ENCODE assay signal across 10 cellular contexts in the genomic region with DNA sequence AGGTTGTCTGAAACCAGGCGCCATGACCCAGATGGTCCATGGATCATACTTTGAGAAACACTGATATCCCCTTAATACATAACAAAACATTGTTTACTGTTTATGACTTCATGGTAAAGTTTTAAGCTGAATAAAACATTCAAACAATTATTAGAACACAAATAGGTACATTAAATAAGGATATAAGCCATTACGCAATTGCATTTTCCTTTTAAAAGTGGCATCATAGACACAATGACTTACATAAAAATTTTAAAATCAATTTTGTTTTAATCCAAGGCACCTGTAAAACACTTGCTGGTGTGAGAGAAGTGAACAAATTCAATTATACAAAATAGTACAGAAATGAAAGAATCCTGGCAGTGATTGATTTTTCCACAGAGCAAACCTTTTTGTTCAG. TPM values are rescaled to one million over a fixed set of nuclear protein-coding genes. Genes with fewer than 3 reads are reported as not detected.
"Had no signal": no experiment of that assay in that cellular context is flagged by ENCODE, and none has a peak within 500 bp of the region (broad histone marks: within the 10 kb centered on the region; RNA-seq: fewer than 3 reads in every experiment).

No MANE protein-coding gene starts in this region.

- H3K4me1 Mint-ChIP-seq: IgD-negative memory B cell had no signal

- H3K4me2 ChIP-seq: GM23338 had no signal

- H3K9me3 ChIP-seq: HAP-1 had no signal

- ATAC-seq: GM23338, HCT116 had no signal

- H3K4me3 Mint-ChIP-seq: GM23338, HFFc6, IgD-negative memory B cell had no signal

- H3K27ac Mint-ChIP-seq: GM23338, HFFc6 had no signal

- DNase-seq: H7, HFFc6, KG1 had no signal

- H2AFZ ChIP-seq: GM23338 had no signal

- H3K9me3 Mint-ChIP-seq: GM23338, HFFc6, IgD-negative memory B cell had no signal

- H3K27me3 Mint-ChIP-seq: IgD-negative memory B cell had no signal

- H3K4me3 ChIP-seq: GM23338, HAP-1 had no signal

- H3K27ac ChIP-seq: HL-60 had no signal

RNA-seq across cellular contexts. Expression of a gene that starts 10.2 kb away (rescaled TPM):
- total RNA-seq: GM23338, H4, H7, HFFc6, HT1080 had no signal
- polyA plus RNA-seq: GM23338, IgD-negative memory B cell had no signal

RNA-seq across cellular contexts. Expression of a gene that starts 55.4 kb away (rescaled TPM):
- total RNA-seq: H4, H7, HFFc6, HT1080 had no signal
- polyA plus RNA-seq: IgD-negative memory B cell had no signal
